Comparison of ENCODE assay signal across 9 cellular contexts in genomic region chr2:60883896-60884295, GRCh38. TPM values are rescaled to one million over a fixed set of nuclear protein-coding genes. Genes with fewer than 3 reads are reported as not detected.
DNase-seq lines count a peak whose midpoint lies in the region; ATAC-seq and TF ChIP-seq lines count a peak whose summit lies in the region.
"Had no signal": no experiment of that assay in that cellular context is flagged by ENCODE, and none has a peak within 500 bp of the region (broad histone marks: within the 10 kb centered on the region; RNA-seq: fewer than 3 reads in every experiment).

No MANE protein-coding gene starts in this region.

- H3K9me3 ChIP-seq in left ventricle myocardium inferior (replicated peaks) (no peaks in the 10 kb centered on the region), right atrium auricular region (no peaks in the 10 kb centered on the region), ascending aorta (no peaks in the 10 kb centered on the region)

- intact Hi-C loops in left ventricle myocardium inferior (cut with micrococcal nuclease) (no loop called here), ascending aorta (cut with DNase I) (loop anchor here (5.0 to 10.0 kb wide), 5 partner anchors 183 to 1818 kb away; partner anchors contain the start of genes SANBR and USP34), lower leg skin (cut with DNase I; ENCODE audit: low total_unique reads) (no loop called here)

- TF ChIP-seq CTCF in left ventricle myocardium inferior (IDR thresholded peaks at IDR 0.05; ENCODE audit: borderline replicate concordance) (no peak), right atrium auricular region (IDR thresholded peaks at IDR 0.05) (no peak), ascending aorta (IDR thresholded peaks at IDR 0.05) (no peak), mesothelial cell of epicardium (IDR thresholded peaks at IDR 0.05; ENCODE audit: unreplicated experiment) (no peak), lower leg skin (IDR thresholded peaks at IDR 0.05) (no peak)

- peak overlapping the region; percentile 98 for H3K27ac Mint-ChIP-seq in mesothelial cell of epicardium

- no peaks in the 10 kb centered on the region for H3K27me3 Mint-ChIP-seq in mesothelial cell of epicardium (ENCODE audit: low read depth)

- H3K4me1 Mint-ChIP-seq in mesothelial cell of epicardium, result peaks cover 41% of the 10 kb centered on the region

- H3K27me3 ChIP-seq in left ventricle myocardium inferior (ENCODE audit: low read depth), result no peaks in the 10 kb centered on the region
- H3K27me3 ChIP-seq in right atrium auricular region, result no peaks in the 10 kb centered on the region
- no peaks in the 10 kb centered on the region for H3K27me3 ChIP-seq in ascending aorta

- H3K9me3 Mint-ChIP-seq in mesothelial cell of epicardium, result no peaks in the 10 kb centered on the region

- DNase-seq in left ventricle myocardium inferior (no peak), right atrium auricular region (ENCODE audit: low spot score) (no peak), ascending aorta (ENCODE audit: low spot score in 2 of 2) (no peak), mesothelial cell of epicardium (ENCODE audit: low spot score in 2 of 2, unreplicated experiment in 2 of 2) (no peak), lower leg skin (ENCODE audit: low spot score in 2 of 2) (no peak)
- DNase-seq: NCI-H2081 had no signal

- peak overlapping the region; percentile 94 for H3K4me3 ChIP-seq in left ventricle myocardium inferior
- no peak overlapping the region for H3K4me3 ChIP-seq in right atrium auricular region
- H3K4me3 ChIP-seq in ascending aorta, result peak overlapping the region; percentile 85 to 93
- no peak overlapping the region for H3K4me3 ChIP-seq in lower leg skin (ENCODE audit: low read depth, poor library complexity, severe bottlenecking)

- TF ChIP-seq POLR2A in lower leg skin (IDR thresholded peaks at IDR 0.05), result no peak

- H3K4me3 Mint-ChIP-seq in mesothelial cell of epicardium, result peak overlapping the region; percentile 87

- ATAC-seq in GM18907 (IDR thresholded peaks at IDR 0.05; ENCODE audit: unreplicated experiment) (no peak), HG03378 (IDR thresholded peaks at IDR 0.05; ENCODE audit: unreplicated experiment) (no peak), GM21717 (IDR thresholded peaks at IDR 0.05; ENCODE audit: unreplicated experiment) (no peak)

- H3K27ac ChIP-seq in left ventricle myocardium inferior (replicated peaks) (peak overlapping the region; percentile 97), right atrium auricular region (peak overlapping the region in 1 of 2 donors; percentile 94), ascending aorta (no peak overlapping the region)

- no peaks in the 10 kb centered on the region for H3K36me3 ChIP-seq in left ventricle myocardium inferior
- H3K36me3 ChIP-seq in right atrium auricular region, result no peaks in the 10 kb centered on the region
- no peaks in the 10 kb centered on the region for H3K36me3 ChIP-seq in ascending aorta

- H3K36me3 Mint-ChIP-seq in mesothelial cell of epicardium, result no peaks in the 10 kb centered on the region

- H3K4me1 ChIP-seq in left ventricle myocardium inferior (peaks cover 72% of the 10 kb centered on the region), right atrium auricular region (peaks cover 0 to 34% of the 10 kb centered on the region in 2 donors), ascending aorta (peaks cover 0 to 6% of the 10 kb centered on the region in 2 donors)

- 30% methylated on average over 2 of the region's 2 CpGs for WGBS in lower leg skin, 2 donors

RNA-seq across cellular contexts. Expression of gene REL, which starts 2.5 kb away (rescaled TPM):
- 5.0 TPM for total RNA-seq in left ventricle myocardium inferior
- 1 to 10 TPM; 6.0 to 7.3 TPM for total RNA-seq in right atrium auricular region
- 5.3 TPM for total RNA-seq in ascending aorta
- total RNA-seq in mesothelial cell of epicardium, result 27.8 to 29.8 TPM (median 29.4 TPM) in 3 replicates
- 10 to 100 TPM; 33.8 to 56.2 (median 41.2) TPM for total RNA-seq in lower leg skin

Comparison
In these comparisons a context has a peak if more than half of its experiments do, and no peak if none do; other contexts are left out.
1. H3K4me3 ChIP-seq: peak in left ventricle myocardium inferior (single experiment) and ascending aorta (2 of 2); none in right atrium auricular region (0 of 2) and lower leg skin (single experiment).